ENCODE assay signal across 14 cellular contexts in the genomic region with DNA sequence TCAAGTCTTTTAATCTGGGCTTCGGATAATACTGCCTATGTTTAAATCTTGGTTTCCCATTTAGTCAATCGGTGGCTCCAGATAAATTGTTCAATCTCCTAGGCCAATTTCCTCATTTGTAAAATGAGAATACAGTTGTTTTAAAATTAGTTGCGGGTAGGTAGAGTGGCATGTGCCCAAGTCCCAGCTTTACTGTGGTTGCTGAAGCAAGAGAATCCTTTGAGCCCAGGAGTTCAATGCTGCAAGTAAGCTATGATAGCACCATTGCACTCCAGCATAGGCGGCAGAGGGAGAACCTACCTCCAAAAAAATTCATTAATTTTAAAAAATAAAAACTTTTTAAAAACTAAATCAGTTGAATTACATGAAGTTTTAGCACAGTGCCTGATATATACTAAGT. TPM values are rescaled to one million over a fixed set of nuclear protein-coding genes. Genes with fewer than 3 reads are reported as not detected.
A peak's percentile ranks its signal among the peaks of the same experiment; 100 is the strongest.
DNase-seq lines count a peak whose midpoint lies in the region; ATAC-seq and TF ChIP-seq lines count a peak whose summit lies in the region.
"Had no signal": no experiment of that assay in that cellular context is flagged by ENCODE, and none has a peak within 500 bp of the region (broad histone marks: within the 10 kb centered on the region; RNA-seq: fewer than 3 reads in every experiment).

No MANE protein-coding gene starts in this region.

- H3K36me3 Mint-ChIP-seq in GM23338 (ENCODE audit: low read depth) (peaks cover 15% of the 10 kb centered on the region), nephron progenitor cell (ENCODE audit: low read depth) (peaks cover 52% of the 10 kb centered on the region)

- no peaks in the 10 kb centered on the region for H3F3A ChIP-seq in GM23338 (replicated peaks; ENCODE audit: low read depth)

- H3K27ac ChIP-seq in A673 (ENCODE audit: low read depth, low read length, poor library complexity, severe bottlenecking) (peak overlapping the region; percentile 52), GM23338 (ENCODE audit: low read depth) (peak overlapping the region; percentile 18; the same call in 1 of the 2 replicates)
- H3K27ac ChIP-seq in effector memory CD4-positive, alpha-beta T cell (ENCODE audit: insufficient read depth, low read length, poor library complexity, severe bottlenecking) = no peak overlapping the region
- H3K27ac ChIP-seq: C4-2B, right atrium auricular region had no signal

- H3K27me3 ChIP-seq in A673 (replicated peaks; ENCODE audit: insufficient read depth, low read depth, low read length, poor library complexity) (no peaks in the 10 kb centered on the region), GM23338 (ENCODE audit: insufficient read depth) (no peaks in the 10 kb centered on the region), BE2C (no peaks in the 10 kb centered on the region)
- H3K27me3 ChIP-seq in effector memory CD4-positive, alpha-beta T cell (replicated peaks; ENCODE audit: control insufficient read depth, insufficient read depth, low read length, poor library complexity, severe bottlenecking) = no peaks in the 10 kb centered on the region
- H3K27me3 ChIP-seq: right atrium auricular region had no signal

- CTCF ChIA-PET in A673 (lab: Charles Lee) = no interaction called here

- no peak for TF ChIP-seq CTCF in A673 (conservative IDR thresholded peaks at IDR 0.05; ENCODE audit: low read depth, low read length)
- TF ChIP-seq CTCF in GM23338 (conservative IDR thresholded peaks at IDR 0.05; ENCODE audit: low read depth in 2 of 2) = no peak
- TF ChIP-seq CTCF in BE2C (IDR thresholded peaks at IDR 0.05; ENCODE audit: low read depth, low read length) = no peak
- no peak for TF ChIP-seq CTCF in nephron progenitor cell (IDR thresholded peaks at IDR 0.05)

- H2AFZ ChIP-seq in GM23338 = no peak overlapping the region

- POLR2A ChIA-PET in A673 (lab: Charles Lee; ENCODE audit: low non-redundant PET) = interaction anchor here (0.5 kb wide), 1 partner anchor 112 kb away, joined by 14 read pairs; no protein-coding TSS in a partner anchor

- intact Hi-C loops in A673 (cut with micrococcal nuclease; ENCODE audit: unreplicated experiment) = no loop called here

- H3K4me3 ChIP-seq in A673 (ENCODE audit: low read depth, low read length, poor library complexity, severe bottlenecking) (no peak overlapping the region), GM23338 (no peak overlapping the region), BE2C (ENCODE audit: low read depth, low read length) (no peak overlapping the region)
- no peak overlapping the region for H3K4me3 ChIP-seq in effector memory CD4-positive, alpha-beta T cell (ENCODE audit: insufficient read depth, low read depth, low read length, poor library complexity, severe bottlenecking)
- H3K4me3 ChIP-seq: right atrium auricular region had no signal

- ATAC-seq in GM23338 = no peak
- peak; percentile 57 for ATAC-seq in SK-N-SH treated with all-trans-retinoic acid at 6 μM for 48 hours

- H3K4me1 Mint-ChIP-seq in GM23338 (peaks cover 12% of the 10 kb centered on the region; the same call in 2 of the 3 replicates), nephron progenitor cell (peaks cover 15% of the 10 kb centered on the region)

- no peaks in the 10 kb centered on the region for H3K9me2 ChIP-seq in GM23338 (ENCODE audit: insufficient read depth)

- H4K20me1 ChIP-seq in GM23338 (replicated peaks; ENCODE audit: insufficient read depth) = peaks cover 34% of the 10 kb centered on the region

- H3K36me3 ChIP-seq in A673 (ENCODE audit: insufficient read depth, low read length, poor library complexity, severe bottlenecking) = peaks cover 16% of the 10 kb centered on the region
- H3K36me3 ChIP-seq in GM23338 (ENCODE audit: insufficient read depth) = no peaks in the 10 kb centered on the region
- H3K36me3 ChIP-seq in BE2C = peaks cover 14% of the 10 kb centered on the region
- no peaks in the 10 kb centered on the region for H3K36me3 ChIP-seq in effector memory CD4-positive, alpha-beta T cell (ENCODE audit: control insufficient read depth, insufficient read depth, low read length)

- H3K4me1 ChIP-seq in A673 (ENCODE audit: insufficient read depth, low read length, poor library complexity, severe bottlenecking) (peaks cover 15% of the 10 kb centered on the region), GM23338 (ENCODE audit: insufficient read depth) (no peaks in the 10 kb centered on the region), BE2C (no peaks in the 10 kb centered on the region; the same call in 1 of the 2 replicates)
- peaks cover 8% of the 10 kb centered on the region for H3K4me1 ChIP-seq in effector memory CD4-positive, alpha-beta T cell (ENCODE audit: control insufficient read depth, insufficient read depth, low read length, poor library complexity, severe bottlenecking)

- H3K27ac Mint-ChIP-seq in GM23338 (0 out of 2 replicates have a peak overlapping the region, but pooled peaks have one; percentile 43), nephron progenitor cell (no peak overlapping the region)

- H3K4me3 Mint-ChIP-seq in GM23338 = no peak overlapping the region
- H3K4me3 Mint-ChIP-seq in nephron progenitor cell = no peak overlapping the region

- H3K4me2 ChIP-seq in GM23338 = no peak overlapping the region

- H3K27me3 Mint-ChIP-seq in GM23338 (ENCODE audit: insufficient read depth, low read depth, poor library complexity) (peaks cover 3% of the 10 kb centered on the region), nephron progenitor cell (ENCODE audit: low read depth, poor library complexity) (no peaks in the 10 kb centered on the region)
- H3K27me3 Mint-ChIP-seq: naive B cell had no signal

- no peaks in the 10 kb centered on the region for H3K9me3 Mint-ChIP-seq in GM23338
- peaks cover 5% of the 10 kb centered on the region for H3K9me3 Mint-ChIP-seq in nephron progenitor cell
- H3K9me3 Mint-ChIP-seq: naive B cell had no signal

- DNase-seq in A673 (ENCODE audit: low spot score) = no peak
- no peak for DNase-seq in GM23338 (ENCODE audit: low spot score)
- DNase-seq in islet precursor cell = peak; percentile 49
- DNase-seq in BE2C = no peak
- no peak for DNase-seq in KG1 (lab: John Stamatoyannopoulos, UW)
- DNase-seq in nephron progenitor cell = no peak
- DNase-seq in effector memory CD4-positive, alpha-beta T cell = no peak
- DNase-seq: activated CD4-positive, CD25-positive, alpha-beta regulatory T cell; central memory CD4-positive, alpha-beta T cell; naive B cell; NCI-H187 had no signal

- peaks cover 100% of the 10 kb centered on the region for H3K79me2 ChIP-seq in GM23338 (replicated peaks; ENCODE audit: insufficient read depth)

- no TSS peak for BruUV-seq in A673 (replicated peaks; lab: Mats Ljungman, UMichigan)

- H3K9me3 ChIP-seq in A673 (ENCODE audit: low read depth, low read length, poor library complexity, severe bottlenecking) (no peaks in the 10 kb centered on the region), BE2C (no peaks in the 10 kb centered on the region)
- H3K9me3 ChIP-seq in effector memory CD4-positive, alpha-beta T cell (ENCODE audit: control insufficient read depth, low read length) = no peaks in the 10 kb centered on the region
- H3K9me3 ChIP-seq: right atrium auricular region had no signal

TF ChIP-seq in GM23338, 12 proteins besides CTCF, POLR2A, EP300 and RAD21:
- TF ChIP-seq EZH2phosphoT487 (IDR thresholded peaks at IDR 0.05; ENCODE audit: unreplicated experiment) (no peak), NANOG (IDR thresholded peaks at IDR 0.05; ENCODE audit: borderline replicate concordance) (no peak), STAT1 (IDR thresholded peaks at IDR 0.05; ENCODE audit: unreplicated experiment) (no peak)
TF ChIP-seq in GM23338: peak in this region for 0.

TF ChIP-seq in SK-N-SH treated with all-trans-retinoic acid at 6 μM for 48 hours, 23 proteins besides CTCF, POLR2A, EP300 and RAD21 (continues in another document):
- TF ChIP-seq ZNF70 (CRISPR knock-in tag; IDR thresholded peaks at IDR 0.05) (no peak), SNAI2 (CRISPR knock-in tag; IDR thresholded peaks at IDR 0.05) (no peak), BACH2 (CRISPR knock-in tag; IDR thresholded peaks at IDR 0.05; ENCODE audit: borderline replicate concordance) (no peak), TOX (CRISPR knock-in tag; IDR thresholded peaks at IDR 0.05; ENCODE audit: borderline replicate concordance) (no peak), CSRNP3 (CRISPR knock-in tag; IDR thresholded peaks at IDR 0.05) (no peak), TCF4 (CRISPR knock-in tag; IDR thresholded peaks at IDR 0.05; ENCODE audit: borderline replicate concordance) (no peak), ISL1 (CRISPR knock-in tag; IDR thresholded peaks at IDR 0.05) (no peak; the same call in 1 of the 2 replicates), PPARA (CRISPR knock-in tag; IDR thresholded peaks at IDR 0.05; ENCODE audit: borderline replicate concordance) (no peak), ZFP30 (CRISPR knock-in tag; IDR thresholded peaks at IDR 0.05) (no peak), ZNF8 (CRISPR knock-in tag; IDR thresholded peaks at IDR 0.05) (no peak), ARNTL (CRISPR knock-in tag; IDR thresholded peaks at IDR 0.05; ENCODE audit: borderline replicate concordance, low read depth) (no peak), ESRRG (CRISPR knock-in tag; IDR thresholded peaks at IDR 0.05) (no peak), OSR1 (CRISPR knock-in tag; IDR thresholded peaks at IDR 0.05) (no peak), RARB (CRISPR knock-in tag; IDR thresholded peaks at IDR 0.05) (no peak)

RNA-seq across cellular contexts. Expression of gene RNF216, which starts 7.3 kb away (rescaled TPM):
- 50.6 and 51.2 TPM in 2 replicates for total RNA-seq in A673 (2021)
- total RNA-seq in GM23338 (2014; rRNA removed; shearing (Covaris generic)) = 26.7 and 31.3 TPM in 2 replicates
- 20.0 and 25.2 TPM in 2 replicates for polyA plus RNA-seq in GM23338 (2016; fragmentation: Nextera tagmentation; extraction: Ambion mirVana)
- 27.7 TPM for polyA plus RNA-seq in BE2C (2012; ENCODE audit: insufficient read depth, insufficient read length, low read depth)
